8 cellular contexts compared by ENCODE assay signal in the genomic region with DNA sequence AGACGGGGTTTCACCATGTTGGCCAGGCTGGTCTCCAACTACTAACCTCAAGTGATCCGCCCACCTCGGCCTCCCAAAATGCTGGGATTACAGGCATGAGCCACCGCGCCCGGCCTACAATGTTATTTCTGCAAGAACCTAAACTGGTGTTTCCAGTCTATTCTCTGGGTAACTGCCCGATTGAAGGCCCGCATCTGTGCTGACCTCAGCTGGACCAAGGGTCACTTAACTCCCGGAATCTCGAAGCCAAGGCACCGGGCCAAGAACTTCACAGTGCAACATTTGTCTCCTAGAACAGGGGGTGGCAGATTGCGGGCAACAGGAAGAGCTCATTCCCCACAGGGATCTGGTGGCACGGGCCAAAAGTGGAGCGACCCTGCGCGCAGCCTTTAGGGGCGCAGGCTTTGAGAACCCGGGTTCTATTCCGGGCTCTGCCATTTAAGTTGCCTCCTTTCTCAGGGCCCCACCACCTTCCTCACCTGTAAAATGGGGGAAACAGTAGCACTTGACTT. TPM values are rescaled to one million over a fixed set of nuclear protein-coding genes. Genes with fewer than 3 reads are reported as not detected.
DNase-seq lines count a peak whose midpoint lies in the region; ATAC-seq, FAIRE-seq and TF ChIP-seq lines count a peak whose summit lies in the region.

No MANE protein-coding gene starts in this region.

- intact Hi-C loops in endothelial cell of umbilical vein (cut with micrococcal nuclease) (loop anchor here (1.0 kb wide), 1 partner anchor 48 kb away; the partner anchor contains the start of gene TOP3A), testis (cut with DNase I; ENCODE audit: low total_unique reads) (loop anchor here (10.0 kb wide), 1 partner anchor 78 kb away; no protein-coding TSS in a partner anchor)

- H4K91ac ChIP-seq in mesenchymal stem cell (ENCODE audit: low read length) = no peak overlapping the region

- peak overlapping the region; percentile 86 for H3K9ac ChIP-seq in SU-DHL-6 (ENCODE audit: low read length)
- peak overlapping the region; percentile 51 for H3K9ac ChIP-seq in endothelial cell of umbilical vein (replicated peaks; ENCODE audit: extremely low read depth, insufficient read depth, low read length)
- H3K9ac ChIP-seq in mesenchymal stem cell (ENCODE audit: low read length) = peak overlapping the region; percentile 77

- peaks cover 18% of the 10 kb centered on the region for H3K79me1 ChIP-seq in mesenchymal stem cell (replicated peaks; ENCODE audit: low read length, poor library complexity, severe bottlenecking)

- H3K36me3 ChIP-seq in BE2C (no peaks in the 10 kb centered on the region), H7 (replicated peaks; ENCODE audit: control insufficient read depth, insufficient read depth, low read length) (peaks cover 1% of the 10 kb centered on the region; the same call in 1 of the 2 replicates), SU-DHL-6 (ENCODE audit: low read length) (no peaks in the 10 kb centered on the region), endothelial cell of umbilical vein (ENCODE audit: control insufficient read depth in 2 of 2, extremely low read depth in 1 of 2, insufficient read depth in 2 of 2, low read length in 2 of 2) (no peaks in the 10 kb centered on the region), mesenchymal stem cell (ENCODE audit: control insufficient read depth in 1 of 2, insufficient read depth in 2 of 2, low read depth in 1 of 2, low read length in 2 of 2) (peaks cover 0 to 6% of the 10 kb centered on the region in 2 experiments), testis (ENCODE audit: low read depth, missing control alignments) (no peaks in the 10 kb centered on the region)

- H3K9me2 ChIP-seq in SU-DHL-6 (replicated peaks; ENCODE audit: insufficient read depth, low read length) = no peaks in the 10 kb centered on the region

- TSS peak; percentile 26 for BruUV-seq in endothelial cell of umbilical vein (replicated peaks; lab: Mats Ljungman, UMichigan)

- H3K23ac ChIP-seq in mesenchymal stem cell (ENCODE audit: low read length in 2 of 2) = no peak overlapping the region

- H3K14ac ChIP-seq in mesenchymal stem cell (ENCODE audit: low read length in 2 of 2) = no peak overlapping the region

- H3K79me2 ChIP-seq in SU-DHL-6 (ENCODE audit: insufficient read depth, low read length) = peaks cover 33% of the 10 kb centered on the region
- H3K79me2 ChIP-seq in endothelial cell of umbilical vein (ENCODE audit: control insufficient read depth, insufficient read depth, low read length) = peaks cover 8% of the 10 kb centered on the region

- H3K4me1 ChIP-seq in BE2C (no peaks in the 10 kb centered on the region), endothelial cell of umbilical vein (ENCODE audit: control insufficient read depth, extremely low read depth, insufficient read depth, low read length) (peaks cover 6% of the 10 kb centered on the region), mesenchymal stem cell (ENCODE audit: control insufficient read depth, insufficient read depth, low read depth, low read length) (peaks cover 18% of the 10 kb centered on the region), testis (peaks cover 7% of the 10 kb centered on the region)

- no peaks in the 10 kb centered on the region for H3F3A ChIP-seq in SU-DHL-6 (ENCODE audit: insufficient read depth)

- H3K9me1 ChIP-seq in endothelial cell of umbilical vein (replicated peaks; ENCODE audit: control insufficient read depth, extremely low read depth, insufficient read depth, low read length) = no peaks in the 10 kb centered on the region

- H4K8ac ChIP-seq in mesenchymal stem cell (ENCODE audit: low read length) = no peak overlapping the region

- CTCF ChIA-PET in endothelial cell of umbilical vein (lab: Charles Lee) = no interaction called here

- H3K4ac ChIP-seq in mesenchymal stem cell (ENCODE audit: low read depth in 1 of 2, low read length in 2 of 2) = peak overlapping the region in 1 of 2 experiments; percentile 58

- H2AFZ ChIP-seq in SU-DHL-6 (ENCODE audit: low read depth, low read length, severe bottlenecking) = peak overlapping the region; percentile 81
- H2AFZ ChIP-seq in endothelial cell of umbilical vein (ENCODE audit: low read depth, low read length) = peak overlapping the region; percentile 100
- peak overlapping the region; percentile 98 for H2AFZ ChIP-seq in mesenchymal stem cell (ENCODE audit: low read depth, low read length)

- peak overlapping the region in 1 of 2 experiments; percentile 24 for H3K18ac ChIP-seq in mesenchymal stem cell (ENCODE audit: low read depth in 1 of 2, low read length in 2 of 2)

- H2BK5ac ChIP-seq in mesenchymal stem cell (ENCODE audit: low read depth, low read length, poor library complexity, severe bottlenecking) = no peak overlapping the region

- H3K4me2 ChIP-seq in SU-DHL-6 (ENCODE audit: low read depth, low read length, poor library complexity, severe bottlenecking) = peak overlapping the region; percentile 65
- peak overlapping the region; percentile 88 for H3K4me2 ChIP-seq in endothelial cell of umbilical vein (ENCODE audit: insufficient read depth, low read length)
- peak overlapping the region; percentile 100 for H3K4me2 ChIP-seq in mesenchymal stem cell (ENCODE audit: low read length, poor library complexity, severe bottlenecking)

- H3K27me3 ChIP-seq in BE2C = no peaks in the 10 kb centered on the region
- H3K27me3 ChIP-seq in H7 (ENCODE audit: control insufficient read depth, insufficient read depth, low read length) = no peaks in the 10 kb centered on the region
- H3K27me3 ChIP-seq in SU-DHL-6 (ENCODE audit: low read length) = no peaks in the 10 kb centered on the region
- no peaks in the 10 kb centered on the region for H3K27me3 ChIP-seq in endothelial cell of umbilical vein (ENCODE audit: control insufficient read depth in 2 of 2, insufficient read depth in 2 of 2, low read length in 2 of 2)
- H3K27me3 ChIP-seq in mesenchymal stem cell (ENCODE audit: control insufficient read depth in 1 of 2, insufficient read depth in 1 of 2, low read length in 2 of 2) = no peaks in the 10 kb centered on the region
- no peaks in the 10 kb centered on the region for H3K27me3 ChIP-seq in testis

- no peak for DNase-seq in BE2C
- DNase-seq in H7 = peak; percentile 74
- peak; percentile 23 for DNase-seq in endothelial cell of umbilical vein (ENCODE audit: low read depth, low spot score)
- DNase-seq in mesenchymal stem cell = peak; percentile 30
- DNase-seq in testis = peak; percentile 89

- H4K20me1 ChIP-seq in SU-DHL-6 (ENCODE audit: low read depth, low read length) = no peaks in the 10 kb centered on the region
- no peaks in the 10 kb centered on the region for H4K20me1 ChIP-seq in endothelial cell of umbilical vein (replicated peaks; ENCODE audit: control insufficient read depth, extremely low read depth, insufficient read depth, low read length)

- TF ChIP-seq POLR2A in endothelial cell of umbilical vein (IDR thresholded peaks at IDR 0.05; ENCODE audit: low read depth, low read length) (no peak), testis (IDR thresholded peaks at IDR 0.05) (no peak)

- no peak overlapping the region for H2BK120ac ChIP-seq in mesenchymal stem cell (ENCODE audit: low read depth, low read length)

- H3K27ac ChIP-seq in SU-DHL-6 (ENCODE audit: low read depth, low read length) (peak overlapping the region; percentile 51), endothelial cell of umbilical vein (ENCODE audit: insufficient read depth, low read depth, low read length) (no peak overlapping the region), mesenchymal stem cell (ENCODE audit: low read length, poor library complexity, severe bottlenecking) (peak overlapping the region; percentile 80), testis (peak overlapping the region; percentile 46 to 77)

- WGBS in mesenchymal stem cell = 18% methylated on average over 16 of the region's 19 CpGs
- 9 to 14% methylated on average over 17 to 19 of the region's 19 CpGs for WGBS in testis, 2 donors

- no peak for TF ChIP-seq CTCF in BE2C (IDR thresholded peaks at IDR 0.05; ENCODE audit: low read depth, low read length)
- no peak for TF ChIP-seq CTCF in SU-DHL-6 (IDR thresholded peaks at IDR 0.05; ENCODE audit: insufficient read depth, low read length, poor library complexity, severe bottlenecking)
- no peak for TF ChIP-seq CTCF in endothelial cell of umbilical vein (IDR thresholded peaks at IDR 0.05; ENCODE audit: extremely low read depth in 1 of 2, insufficient read depth in 1 of 2, low read depth in 1 of 2, low read length in 2 of 2)
- no peak for TF ChIP-seq CTCF in testis (IDR thresholded peaks at IDR 0.05)

- no peaks in the 10 kb centered on the region for H3K9me3 ChIP-seq in BE2C
- H3K9me3 ChIP-seq in SU-DHL-6 (ENCODE audit: insufficient read depth, low read length) = no peaks in the 10 kb centered on the region
- H3K9me3 ChIP-seq in endothelial cell of umbilical vein (replicated peaks; ENCODE audit: control insufficient read depth, insufficient read depth, low read length) = no peaks in the 10 kb centered on the region
- H3K9me3 ChIP-seq in mesenchymal stem cell (ENCODE audit: control insufficient read depth, low read length) = no peaks in the 10 kb centered on the region
- no peaks in the 10 kb centered on the region for H3K9me3 ChIP-seq in testis

- POLR2A ChIA-PET in endothelial cell of umbilical vein (lab: Charles Lee) = no interaction called here

- H3K4me3 ChIP-seq in BE2C (ENCODE audit: low read depth, low read length) = peak overlapping the region; percentile 72
- peak overlapping the region; percentile 90 for H3K4me3 ChIP-seq in H7 (ENCODE audit: insufficient read depth, low read depth, low read length)
- H3K4me3 ChIP-seq in SU-DHL-6 (ENCODE audit: insufficient read depth, low read length, poor library complexity, severe bottlenecking) = peak overlapping the region; percentile 80
- H3K4me3 ChIP-seq in endothelial cell of umbilical vein (replicated peaks in 1 of 3; ENCODE audit: insufficient read depth in 1 of 3, low read depth in 1 of 3, low read length in 3 of 3) = peak overlapping the region; percentile 57 to 62 (median 59)
- H3K4me3 ChIP-seq in mesenchymal stem cell (ENCODE audit: insufficient read depth in 1 of 2, low read depth in 1 of 2, low read length in 2 of 2) = peak overlapping the region; percentile 88 to 99
- H3K4me3 ChIP-seq in testis = peak overlapping the region; percentile 54 to 93

- H2BK15ac ChIP-seq in mesenchymal stem cell (ENCODE audit: low read depth, poor library complexity, severe bottlenecking) = no peak overlapping the region

- ATAC-seq in GM21717 (IDR thresholded peaks at IDR 0.05; ENCODE audit: unreplicated experiment) (no peak), HG03460 (IDR thresholded peaks at IDR 0.05; ENCODE audit: unreplicated experiment) (no peak)

- FAIRE-seq in endothelial cell of umbilical vein (lab: Jason Lieb, UNC) = peak; percentile 71

- dilution Hi-C loops in endothelial cell of umbilical vein (cut with MboI; ENCODE audit: extremely low pct_ligation_motif_present, low sequenced_read_pairs) = no loop called here

- H2AK5ac ChIP-seq in mesenchymal stem cell (ENCODE audit: low read length, severe bottlenecking) = peak overlapping the region; percentile 59

- no peak overlapping the region for H2BK12ac ChIP-seq in mesenchymal stem cell (ENCODE audit: low read length in 2 of 2)

RNA-seq across cellular contexts. Expression of gene SHMT1, which starts 0.8 kb away (rescaled TPM):
- 3.2 TPM for polyA plus RNA-seq in BE2C (2012; ENCODE audit: insufficient read depth, insufficient read length, low read depth)
- total RNA-seq in H7 (2014; rRNA removed; shearing (Covaris generic)) = 76.3 and 85.7 TPM in 2 replicates
- 27.2 and 27.6 TPM in 2 replicates for total RNA-seq in endothelial cell of umbilical vein
- 14.2 and 18.9 TPM in 2 replicates for polyA plus RNA-seq in endothelial cell of umbilical vein
- 17.7 and 18.2 TPM in 2 replicates for polyA plus RNA-seq in endothelial cell of umbilical vein (2011; cell fraction: cytosol; rRNA removed)
- 23.8 and 24.6 TPM in 2 replicates for polyA plus RNA-seq in endothelial cell of umbilical vein (2011; cell fraction: nucleus; rRNA removed)
- 19.2 and 20.4 TPM in 2 replicates for polyA plus RNA-seq in endothelial cell of umbilical vein (2012)
- polyA minus RNA-seq in endothelial cell of umbilical vein = 17.7 and 21.1 TPM in 2 replicates
- 29.9 TPM for polyA minus RNA-seq in endothelial cell of umbilical vein (2011; cell fraction: cytosol; rRNA and poly(A)+ RNA removed)
- polyA minus RNA-seq in endothelial cell of umbilical vein (2011; cell fraction: nucleus; rRNA and poly(A)+ RNA removed) = 11.0 and 15.8 TPM in 2 replicates
- 5.4 TPM for polyA plus RNA-seq in mesenchymal stem cell (2013, experiment 1 of 2)
- 5.5 TPM for polyA plus RNA-seq in mesenchymal stem cell (2013, experiment 2 of 2)
- 10 to 100 TPM; 36.4 to 48.1 TPM for total RNA-seq in testis
- polyA plus RNA-seq in testis (ENCODE audit: insufficient read depth, low read depth, low replicate concordance) = 45.9 TPM

RNA-seq across cellular contexts. Expression of gene EVPLL, which starts 15.0 kb away (rescaled TPM):
- polyA plus RNA-seq in BE2C (2012; ENCODE audit: insufficient read depth, insufficient read length, low read depth) = not detected
- total RNA-seq in H7 (2014; rRNA removed; shearing (Covaris generic)) = not detected in 2 replicates
- not detected in 2 replicates for total RNA-seq in endothelial cell of umbilical vein
- not detected in 2 replicates for polyA plus RNA-seq in endothelial cell of umbilical vein
- not detected in 2 replicates for polyA plus RNA-seq in endothelial cell of umbilical vein (2011; cell fraction: cytosol; rRNA removed)
- not detected in 2 replicates for polyA plus RNA-seq in endothelial cell of umbilical vein (2011; cell fraction: nucleus; rRNA removed)
- polyA plus RNA-seq in endothelial cell of umbilical vein (2012) = not detected in 2 replicates
- not detected in 2 replicates for polyA minus RNA-seq in endothelial cell of umbilical vein
- 1.4 TPM for polyA minus RNA-seq in endothelial cell of umbilical vein (2011; cell fraction: cytosol; rRNA and poly(A)+ RNA removed)
- polyA minus RNA-seq in endothelial cell of umbilical vein (2011; cell fraction: nucleus; rRNA and poly(A)+ RNA removed) = not detected in 2 replicates
- polyA plus RNA-seq in mesenchymal stem cell (2013, experiment 1 of 2) = not detected
- not detected for polyA plus RNA-seq in mesenchymal stem cell (2013, experiment 2 of 2)
- 1 to 10 TPM; 1.7 to 2.7 TPM for total RNA-seq in testis
- polyA plus RNA-seq in testis (ENCODE audit: insufficient read depth, low read depth, low replicate concordance) = 2.5 TPM

RNA-seq across cellular contexts. Expression of gene SMCR8, which starts 47.5 kb away (rescaled TPM):
- 7.1 TPM for polyA plus RNA-seq in BE2C (2012; ENCODE audit: insufficient read depth, insufficient read length, low read depth)
- 13.1 and 14.4 TPM in 2 replicates for total RNA-seq in H7 (2014; rRNA removed; shearing (Covaris generic))
- 16.1 and 17.6 TPM in 2 replicates for total RNA-seq in endothelial cell of umbilical vein
- 8.2 and 9.5 TPM in 2 replicates for polyA plus RNA-seq in endothelial cell of umbilical vein
- polyA plus RNA-seq in endothelial cell of umbilical vein (2011; cell fraction: cytosol; rRNA removed) = 9.6 and 9.8 TPM in 2 replicates
- polyA plus RNA-seq in endothelial cell of umbilical vein (2011; cell fraction: nucleus; rRNA removed) = 16.0 and 17.7 TPM in 2 replicates
- 13.2 and 14.1 TPM in 2 replicates for polyA plus RNA-seq in endothelial cell of umbilical vein (2012)
- 24.9 TPM in 2 replicates for polyA minus RNA-seq in endothelial cell of umbilical vein
- polyA minus RNA-seq in endothelial cell of umbilical vein (2011; cell fraction: cytosol; rRNA and poly(A)+ RNA removed) = 6.6 TPM
- 23.1 and 24.9 TPM in 2 replicates for polyA minus RNA-seq in endothelial cell of umbilical vein (2011; cell fraction: nucleus; rRNA and poly(A)+ RNA removed)
- polyA plus RNA-seq in mesenchymal stem cell (2013, experiment 1 of 2) = 10.0 TPM
- 9.7 TPM for polyA plus RNA-seq in mesenchymal stem cell (2013, experiment 2 of 2)
- 10 to 100 TPM; 25.0 to 27.7 TPM for total RNA-seq in testis
- polyA plus RNA-seq in testis (ENCODE audit: insufficient read depth, low read depth, low replicate concordance) = 20.3 TPM

RNA-seq across cellular contexts. Expression of gene TOP3A, which starts 47.8 kb away (rescaled TPM):
- polyA plus RNA-seq in BE2C (2012; ENCODE audit: insufficient read depth, insufficient read length, low read depth) = 14.1 TPM
- 36.7 and 48.0 TPM in 2 replicates for total RNA-seq in H7 (2014; rRNA removed; shearing (Covaris generic))
- 46.9 and 53.1 TPM in 2 replicates for total RNA-seq in endothelial cell of umbilical vein
- polyA plus RNA-seq in endothelial cell of umbilical vein = 18.6 and 20.4 TPM in 2 replicates
- polyA plus RNA-seq in endothelial cell of umbilical vein (2011; cell fraction: cytosol; rRNA removed) = 15.7 and 19.0 TPM in 2 replicates
- polyA plus RNA-seq in endothelial cell of umbilical vein (2011; cell fraction: nucleus; rRNA removed) = 37.5 and 42.4 TPM in 2 replicates
- polyA plus RNA-seq in endothelial cell of umbilical vein (2012) = 22.1 and 26.5 TPM in 2 replicates
- 63.2 and 64.2 TPM in 2 replicates for polyA minus RNA-seq in endothelial cell of umbilical vein
- 31.2 TPM for polyA minus RNA-seq in endothelial cell of umbilical vein (2011; cell fraction: cytosol; rRNA and poly(A)+ RNA removed)
- polyA minus RNA-seq in endothelial cell of umbilical vein (2011; cell fraction: nucleus; rRNA and poly(A)+ RNA removed) = 32.0 and 46.2 TPM in 2 replicates
- 12.8 TPM for polyA plus RNA-seq in mesenchymal stem cell (2013, experiment 1 of 2)
- 12.5 TPM for polyA plus RNA-seq in mesenchymal stem cell (2013, experiment 2 of 2)
- 10 to 100 TPM; 56.9 to 97.9 TPM for total RNA-seq in testis
- 34.0 TPM for polyA plus RNA-seq in testis (ENCODE audit: insufficient read depth, low read depth, low replicate concordance)
